ENCODE assay signal across 8 cellular contexts in genomic region chr12:89707992-89708792, GRCh38. TPM values are rescaled to one million over a fixed set of nuclear protein-coding genes. Genes with fewer than 3 reads are reported as not detected.
DNase-seq lines count a peak whose midpoint lies in the region; ATAC-seq and TF ChIP-seq lines count a peak whose summit lies in the region.

No MANE protein-coding gene starts in this region.

- no peak for TF ChIP-seq CTCF in GM23338 (conservative IDR thresholded peaks at IDR 0.05; ENCODE audit: low read depth in 2 of 2)
- TF ChIP-seq CTCF in PC-3 (conservative IDR thresholded peaks at IDR 0.05; ENCODE audit: low read depth, low read length) = no peak
- peak in 2 of 12 donors; percentile 7 to 45 for TF ChIP-seq CTCF in heart left ventricle (IDR thresholded peaks at IDR 0.05)

- H3K27ac ChIP-seq in GM23338 (ENCODE audit: low read depth) = no peak overlapping the region
- H3K27ac ChIP-seq in PC-3 (ENCODE audit: low read length) = peak overlapping the region; percentile 87
- H3K27ac ChIP-seq in heart left ventricle = peak overlapping the region; percentile 96 to 99 (median 98)
- peak overlapping the region; percentile 98 for H3K27ac ChIP-seq in rectal smooth muscle tissue (ENCODE audit: low read depth, low read length)

- CTCF ChIA-PET in PC-3 (lab: Charles Lee) = no interaction called here
- CTCF ChIA-PET in activated naive CD4-positive, alpha-beta T cell treated with anti-CD3 and anti-CD28 coated beads, Interleukin-2, amount 10 ng/mL, durations not matched to agents 7 days and 5 days (lab: Charles Lee) = interaction anchor here (1.1 to 1.2 kb wide), 2 partner anchors 183 to 394 kb away, joined by 3 to 4 read pairs; partner anchors contain the start of gene GALNT4

- H3K36me3 Mint-ChIP-seq in GM23338 (ENCODE audit: low read depth) = no peaks in the 10 kb centered on the region; the same call in 2 of the 3 replicates
- H3K36me3 Mint-ChIP-seq in activated naive CD4-positive, alpha-beta T cell treated with anti-CD3 and anti-CD28 coated beads, Interleukin-2, amount 10 ng/mL, durations not matched to agents 7 days and 5 days = no peaks in the 10 kb centered on the region

- 0 to 1% (median 1%) methylated on average over 14 to 87 of the region's 87 CpGs for WGBS in heart left ventricle, 4 donors

- H3K27me3 ChIP-seq in GM23338 (ENCODE audit: insufficient read depth) (peaks cover 51% of the 10 kb centered on the region), PC-3 (ENCODE audit: low read length) (no peaks in the 10 kb centered on the region), heart left ventricle (no peaks in the 10 kb centered on the region), rectal smooth muscle tissue (ENCODE audit: control insufficient read depth, insufficient read depth, low read length) (no peaks in the 10 kb centered on the region)

- no peaks in the 10 kb centered on the region for H3K9me2 ChIP-seq in GM23338 (ENCODE audit: insufficient read depth)
- no peaks in the 10 kb centered on the region for H3K9me2 ChIP-seq in PC-3 (replicated peaks; ENCODE audit: low read length)

- no peak overlapping the region for H2AFZ ChIP-seq in GM23338
- H2AFZ ChIP-seq in PC-3 (ENCODE audit: low read length) = no peak overlapping the region

- H3K4me1 ChIP-seq in GM23338 (ENCODE audit: insufficient read depth) (peaks cover 11% of the 10 kb centered on the region), PC-3 (ENCODE audit: insufficient read depth, low read length) (peaks cover 51% of the 10 kb centered on the region), heart left ventricle (peaks cover 0 to 42% (median 11%) of the 10 kb centered on the region in 12 donors), rectal smooth muscle tissue (ENCODE audit: control insufficient read depth, insufficient read depth, low read length) (no peaks in the 10 kb centered on the region)

- ATAC-seq in GM23338 (peak; percentile 25), PC-3 (no peak), heart left ventricle (no peak)

- intact Hi-C loops in PC-3 (cut with micrococcal nuclease) = loop anchor here (2.0 to 5.0 kb wide), 4 partner anchors 43 to 394 kb away; no protein-coding TSS in a partner anchor
- intact Hi-C loops in heart left ventricle (cut with DNase I) = loop anchor here in 6 of 10 donors (5.0 to 10.0 kb wide), 4 partner anchors 46 to 163 kb away; no protein-coding TSS in a partner anchor

- no peaks in the 10 kb centered on the region for H3K36me3 ChIP-seq in GM23338 (ENCODE audit: insufficient read depth)
- no peaks in the 10 kb centered on the region for H3K36me3 ChIP-seq in PC-3 (ENCODE audit: low read depth, low read length)
- no peaks in the 10 kb centered on the region for H3K36me3 ChIP-seq in heart left ventricle
- no peaks in the 10 kb centered on the region for H3K36me3 ChIP-seq in rectal smooth muscle tissue (ENCODE audit: control insufficient read depth, insufficient read depth, low read length)

- no TSS peak for BruUV-seq in PC-3 (replicated peaks; lab: Mats Ljungman, UMichigan)

- H3K79me2 ChIP-seq in GM23338 (replicated peaks; ENCODE audit: insufficient read depth) = peaks cover 48% of the 10 kb centered on the region
- peaks cover 64% of the 10 kb centered on the region for H3K79me2 ChIP-seq in PC-3 (ENCODE audit: low read length)

- H3K9me3 ChIP-seq in PC-3 (ENCODE audit: low read length) = no peaks in the 10 kb centered on the region
- no peaks in the 10 kb centered on the region for H3K9me3 ChIP-seq in heart left ventricle

- H3K4me2 ChIP-seq in GM23338 (peak overlapping the region; percentile 91), PC-3 (ENCODE audit: low read length) (peak overlapping the region; percentile 92)

- H3K4me3 ChIP-seq in GM23338 = peak overlapping the region; percentile 77
- H3K4me3 ChIP-seq in PC-3 (ENCODE audit: low read length) = peak overlapping the region; percentile 90
- H3K4me3 ChIP-seq in heart left ventricle = peak overlapping the region; percentile 81 to 95 (median 92)
- H3K4me3 ChIP-seq in rectal smooth muscle tissue (ENCODE audit: low read length) = peak overlapping the region; percentile 89

- H3K9ac ChIP-seq in PC-3 (ENCODE audit: low read length) (peak overlapping the region; percentile 94), rectal smooth muscle tissue (ENCODE audit: low read length) (peak overlapping the region; percentile 70)

- H3K27me3 Mint-ChIP-seq in GM23338 (ENCODE audit: insufficient read depth, low read depth, poor library complexity) = peaks cover 40% of the 10 kb centered on the region
- H3K27me3 Mint-ChIP-seq in activated naive CD4-positive, alpha-beta T cell treated with anti-CD3 and anti-CD28 coated beads, Interleukin-2, amount 10 ng/mL, durations not matched to agents 7 days and 5 days = peaks cover 22% of the 10 kb centered on the region

- H4K20me1 ChIP-seq in GM23338 (replicated peaks; ENCODE audit: insufficient read depth) (peaks cover 37% of the 10 kb centered on the region), PC-3 (ENCODE audit: low read length) (peaks cover 49% of the 10 kb centered on the region)

- peak overlapping the region; percentile 94 for H3K4me3 Mint-ChIP-seq in GM23338
- H3K4me3 Mint-ChIP-seq in activated naive CD4-positive, alpha-beta T cell treated with anti-CD3 and anti-CD28 coated beads, Interleukin-2, amount 10 ng/mL, durations not matched to agents 7 days and 5 days = peak overlapping the region; percentile 83

- TF ChIP-seq POLR2A in heart left ventricle (IDR thresholded peaks at IDR 0.05) = no peak

- H3K27ac Mint-ChIP-seq in GM23338 = no peak overlapping the region
- H3K27ac Mint-ChIP-seq in activated naive CD4-positive, alpha-beta T cell treated with anti-CD3 and anti-CD28 coated beads, Interleukin-2, amount 10 ng/mL, durations not matched to agents 7 days and 5 days = peak overlapping the region; percentile 87

- H3K9me3 Mint-ChIP-seq in GM23338 = no peaks in the 10 kb centered on the region; the same call in 2 of the 3 replicates
- H3K9me3 Mint-ChIP-seq in activated naive CD4-positive, alpha-beta T cell treated with anti-CD3 and anti-CD28 coated beads, Interleukin-2, amount 10 ng/mL, durations not matched to agents 7 days and 5 days = no peaks in the 10 kb centered on the region

- DNase-seq in COLO668 (lab: John Stamatoyannopoulos, UW; ENCODE audit: unreplicated experiment) (peak; percentile 73), GM23338 (ENCODE audit: low spot score) (peak; percentile 54), PC-3 (peak; percentile 21), heart left ventricle (peak; percentile 42 to 77 (median 42)), NCI-H524 treated with DMSO at 0.1 percent for 48 hours (lab: John Stamatoyannopoulos, UW) (no peak), NCI-H128 (lab: John Stamatoyannopoulos, UW; ENCODE audit: unreplicated experiment) (no peak)
- DNase-seq in activated naive CD4-positive, alpha-beta T cell treated with anti-CD3 and anti-CD28 coated beads, Interleukin-2, amount 10 ng/mL, durations not matched to agents 7 days and 5 days = peak; percentile 56

- POLR2A ChIA-PET in PC-3 (lab: Charles Lee; ENCODE audit: unreplicated experiment) = interaction anchor here (0.6 to 1.4 kb wide), 3 partner anchors 17 to 643 kb away, joined by 3 to 8 read pairs (median 7); no protein-coding TSS in a partner anchor

- peaks cover 18% of the 10 kb centered on the region for H3K4me1 Mint-ChIP-seq in GM23338
- H3K4me1 Mint-ChIP-seq in activated naive CD4-positive, alpha-beta T cell treated with anti-CD3 and anti-CD28 coated beads, Interleukin-2, amount 10 ng/mL, durations not matched to agents 7 days and 5 days = peaks cover 23% of the 10 kb centered on the region

- H3F3A ChIP-seq in GM23338 (replicated peaks; ENCODE audit: low read depth) (no peaks in the 10 kb centered on the region), PC-3 (ENCODE audit: low read length, unreplicated experiment) (no peaks in the 10 kb centered on the region)

TF ChIP-seq in GM23338, 12 proteins besides CTCF, POLR2A, EP300 and RAD21:
- TF ChIP-seq CREB1 (CRISPR knock-in tag; IDR thresholded peaks at IDR 0.05; ENCODE audit: low read depth) (no peak), ZNF114 (CRISPR knock-in tag; IDR thresholded peaks at IDR 0.05) (no peak), ZNF331 (CRISPR knock-in tag; IDR thresholded peaks at IDR 0.05; ENCODE audit: low read depth) (no peak), JUNB (IDR thresholded peaks at IDR 0.05; ENCODE audit: unreplicated experiment) (no peak)

RNA-seq across cellular contexts. Expression of gene ATP2B1, which starts 0.4 kb away (rescaled TPM):
- total RNA-seq in GM23338 (2014; rRNA removed; shearing (Covaris generic)) = 20.4 and 42.3 TPM in 2 replicates
- polyA plus RNA-seq in GM23338 (2016; fragmentation: Nextera tagmentation; extraction: Ambion mirVana) = 27.4 and 39.3 TPM in 2 replicates
- total RNA-seq in PC-3 (2014; rRNA removed) = 48.5 and 61.9 TPM in 2 replicates
- total RNA-seq in heart left ventricle = 10 to 100 TPM; 11.0 to 34.9 (median 20.4) TPM
- 10 to 100 TPM in 1 of 2 donors, 1 to 10 TPM in 1; 3.3 to 15.5 TPM for polyA plus RNA-seq in heart left ventricle

Comparison
In these comparisons a context has a peak if more than half of its experiments do, and no peak if none do; other contexts are left out.
1. DNase-seq: peak in COLO668 (single experiment), GM23338 (single experiment), PC-3 (single experiment), activated naive CD4-positive, alpha-beta T cell treated with anti-CD3 and anti-CD28 coated beads, Interleukin-2, amount 10 ng/mL, durations not matched to agents 7 days and 5 days (single experiment) and heart left ventricle (5 of 5); none in NCI-H524 treated with DMSO at 0.1 percent for 48 hours (single experiment) and NCI-H128 (single experiment).
2. Peak in every context shown above with its lines, with median percentiles within 50 percentile points of each other: H3K4me3 ChIP-seq.